9 cellular contexts compared by ENCODE assay signal in genomic region chr21:34128674-34129038, GRCh38. TPM values are rescaled to one million over a fixed set of nuclear protein-coding genes. Genes with fewer than 3 reads are reported as not detected.
A peak's percentile ranks its signal among the peaks of the same experiment; 100 is the strongest.
DNase-seq lines count a peak whose midpoint lies in the region; ATAC-seq and TF ChIP-seq lines count a peak whose summit lies in the region.
"Had no signal": no experiment of that assay in that cellular context is flagged by ENCODE, and none has a peak within 500 bp of the region (broad histone marks: within the 10 kb centered on the region; RNA-seq: fewer than 3 reads in every experiment).

No MANE protein-coding gene starts in this region.

- H3K18ac ChIP-seq in IMR-90 (ENCODE audit: low read depth, low read length): no peak overlapping the region

- H2AFZ ChIP-seq in IMR-90 (replicated peaks; ENCODE audit: low read length, poor library complexity) (peak overlapping the region; percentile 74), neural cell (ENCODE audit: low read depth, low read length) (no peak overlapping the region)

- H3K23ac ChIP-seq in IMR-90 (ENCODE audit: low read depth, low read length): peak overlapping the region; percentile 53; the same call in 1 of the 2 replicates

- intact Hi-C loops in A673 (cut with micrococcal nuclease; ENCODE audit: unreplicated experiment) (no loop called here), IMR-90 (cut with micrococcal nuclease) (loop anchor here (2.0 to 5.0 kb wide), 3 partner anchors 74 to 220 kb away; no protein-coding TSS in a partner anchor), dorsolateral prefrontal cortex (cut with DNase I) (loop anchor here in 1 of 2 donors (5.0 kb wide), 2 partner anchors 56 to 74 kb away; partner anchors contain the start of genes MRPS6 and SLC5A3)

- H3K27ac ChIP-seq in A673 (ENCODE audit: low read depth, low read length, poor library complexity, severe bottlenecking): peak overlapping the region; percentile 80
- H3K27ac ChIP-seq in IMR-90 (ENCODE audit: insufficient read depth, low read length): peak overlapping the region; percentile 90; the same call in 1 of the 2 replicates
- H3K27ac ChIP-seq in dorsolateral prefrontal cortex: peak overlapping the region in 58 of 59 donors; percentile 21 to 98 (median 90)
- peak overlapping the region; percentile 74 for H3K27ac ChIP-seq in neural cell (ENCODE audit: low read length)
- H3K27ac ChIP-seq: right lobe of liver had no signal

- H3K4ac ChIP-seq in IMR-90 (ENCODE audit: low read depth, low read length): peak overlapping the region; percentile 47

- no peak overlapping the region for H2BK15ac ChIP-seq in IMR-90 (ENCODE audit: low read depth, low read length)

- BruUV-seq in A673 (replicated peaks; lab: Mats Ljungman, UMichigan) (no TSS peak), IMR-90 (replicated peaks; lab: Mats Ljungman, UMichigan) (no TSS peak)

- ATAC-seq in IMR-90 (ENCODE audit: low read depth) (no peak), GM18511 (IDR thresholded peaks at IDR 0.05; ENCODE audit: unreplicated experiment) (no peak)

- H4K20me1 ChIP-seq in IMR-90 (ENCODE audit: insufficient read depth, low read length) (no peaks in the 10 kb centered on the region; the same call in 1 of the 2 replicates), neural cell (ENCODE audit: insufficient read depth) (no peaks in the 10 kb centered on the region)

- H3K27me3 ChIP-seq in A673 (replicated peaks; ENCODE audit: insufficient read depth, low read depth, low read length, poor library complexity) (no peaks in the 10 kb centered on the region), IMR-90 (ENCODE audit: control insufficient read depth, insufficient read depth, low read length) (no peaks in the 10 kb centered on the region), dorsolateral prefrontal cortex (peaks cover 0 to 5% (median 0%) of the 10 kb centered on the region in 45 donors), neural cell (ENCODE audit: insufficient read depth, low read depth, low read length) (no peaks in the 10 kb centered on the region)
- H3K27me3 ChIP-seq: right lobe of liver had no signal

- POLR2A ChIA-PET in A673 (lab: Charles Lee; ENCODE audit: low non-redundant PET): no interaction called here
- POLR2A ChIA-PET in IMR-90 (lab: Charles Lee; ENCODE audit: unreplicated experiment): no interaction called here

- H3K9me1 ChIP-seq in IMR-90 (ENCODE audit: insufficient read depth, low read length): peaks cover 36% of the 10 kb centered on the region

- in situ Hi-C loops in IMR-90 (cut with MboI; ENCODE audit: low sequenced_read_pairs) (no loop called here), ACHN (cut with HindIII; ENCODE audit: low pct_ligation_motif_present, low pct_unique_long_range_greater_than_20kb, low sequenced_read_pairs) (no loop called here)

- no peaks in the 10 kb centered on the region for H3K9me2 ChIP-seq in neural cell (ENCODE audit: insufficient read depth, low read length)

- TF ChIP-seq EP300 in neural cell (conservative IDR thresholded peaks at IDR 0.05; ENCODE audit: poor library complexity, severe bottlenecking): no peak

- H4K8ac ChIP-seq in IMR-90 (ENCODE audit: low read depth in 2 of 2, low read length in 2 of 2): peak overlapping the region in 1 of 2 experiments; percentile 48; a peak in 1 of 4 replicates

- TF ChIP-seq RAD21 in IMR-90 (IDR thresholded peaks at IDR 0.05; ENCODE audit: low read length): no peak
- no peak for TF ChIP-seq RAD21 in neural cell (conservative IDR thresholded peaks at IDR 0.05)

- no peaks in the 10 kb centered on the region for H3K36me3 ChIP-seq in A673 (ENCODE audit: insufficient read depth, low read length, poor library complexity, severe bottlenecking)
- peaks cover 2% of the 10 kb centered on the region; the same call in 1 of the 2 replicates for H3K36me3 ChIP-seq in IMR-90 (ENCODE audit: control insufficient read depth, insufficient read depth, low read length)
- no peaks in the 10 kb centered on the region for H3K36me3 ChIP-seq in neural cell (ENCODE audit: insufficient read depth, low read length)

- TF ChIP-seq POLR2A in IMR-90 (IDR thresholded peaks at IDR 0.05; ENCODE audit: low read depth, low read length): no peak

- peak overlapping the region; percentile 25; the same call in 1 of the 2 replicates for H2AK5ac ChIP-seq in IMR-90 (ENCODE audit: low read depth, low read length)

- H3K56ac ChIP-seq in IMR-90 (ENCODE audit: extremely low read depth, insufficient read depth, low read length): no peak overlapping the region

- peaks cover 26% of the 10 kb centered on the region for H3K79me2 ChIP-seq in neural cell (replicated peaks; ENCODE audit: insufficient read depth, low read length)

- peak overlapping the region; percentile 36; the same call in 1 of the 2 replicates for H4K91ac ChIP-seq in IMR-90 (ENCODE audit: insufficient read depth, low read depth, low read length)

- peaks cover 30 to 77% of the 10 kb centered on the region in 2 experiments for H3K79me1 ChIP-seq in IMR-90 (ENCODE audit: low read depth in 1 of 2, low read length in 2 of 2)

- 0 out of 2 replicates have a peak overlapping the region, but pooled peaks have one; percentile 18 for H3K14ac ChIP-seq in IMR-90 (replicated peaks; ENCODE audit: low read depth, low read length)

- DNase-seq in A673 (ENCODE audit: low spot score) (no peak), IMR-90 (no peak), dorsolateral prefrontal cortex (no peak), ACHN (no peak), Kasumi-1 (lab: John Stamatoyannopoulos, UW) (no peak)
- no peak for DNase-seq in stimulated activated naive CD4-positive, alpha-beta T cell (lab: John Stamatoyannopoulos, UW)
- DNase-seq: right lobe of liver had no signal

- 0 out of 2 replicates have a peak overlapping the region, but pooled peaks have one; percentile 6 for H2BK120ac ChIP-seq in IMR-90 (ENCODE audit: low read depth, low read length)

- CTCF ChIA-PET in A673 (lab: Charles Lee): interaction anchor here (0.9 to 1.0 kb wide), 3 partner anchors 73 to 227 kb away, joined by 3 to 4 read pairs (median 3); no protein-coding TSS in a partner anchor
- CTCF ChIA-PET in IMR-90 (lab: Yijun Ruan, JAX): interaction anchor here (0.5 to 1.5 kb wide), 6 partner anchors 12 to 223 kb away, joined by 3 to 4 read pairs (median 4); no protein-coding TSS in a partner anchor

- H2BK20ac ChIP-seq in IMR-90 (ENCODE audit: low read depth, low read length): no peak overlapping the region; the same call in 1 of the 2 replicates

- no peaks in the 10 kb centered on the region for H3F3A ChIP-seq in neural cell (ENCODE audit: insufficient read depth, low read length, poor library complexity, severe bottlenecking)

- H3K9ac ChIP-seq in IMR-90 (ENCODE audit: low read depth, low read length) (no peak overlapping the region), neural cell (ENCODE audit: low read length) (peak overlapping the region; percentile 49)

- H3K9me3 ChIP-seq in A673 (ENCODE audit: low read depth, low read length, poor library complexity, severe bottlenecking) (no peaks in the 10 kb centered on the region), IMR-90 (ENCODE audit: control insufficient read depth, insufficient read depth, low read length) (no peaks in the 10 kb centered on the region), neural cell (ENCODE audit: low read length) (peaks cover 4% of the 10 kb centered on the region)
- H3K9me3 ChIP-seq: right lobe of liver had no signal

- H3K4me2 ChIP-seq in IMR-90 (ENCODE audit: low read depth, low read length) (peak overlapping the region; percentile 86), neural cell (ENCODE audit: low read length) (no peak overlapping the region)

- dilution Hi-C loops in IMR-90 (cut with HindIII; ENCODE audit: low sequenced_read_pairs, unreplicated experiment): no loop called here

- H3K4me3 ChIP-seq in A673 (ENCODE audit: low read depth, low read length, poor library complexity, severe bottlenecking): no peak overlapping the region
- no peak overlapping the region for H3K4me3 ChIP-seq in IMR-90 (ENCODE audit: insufficient read depth, low read depth, low read length)
- H3K4me3 ChIP-seq in dorsolateral prefrontal cortex: peak overlapping the region in 10 of 59 donors; percentile 4 to 43 (median 28)
- no peak overlapping the region for H3K4me3 ChIP-seq in neural cell (ENCODE audit: low read length)
- H3K4me3 ChIP-seq: right lobe of liver had no signal

- peaks cover 36% of the 10 kb centered on the region for H3K4me1 ChIP-seq in A673 (ENCODE audit: insufficient read depth, low read length, poor library complexity, severe bottlenecking)
- H3K4me1 ChIP-seq in IMR-90 (ENCODE audit: control insufficient read depth, insufficient read depth, low read length): peaks cover 30% of the 10 kb centered on the region

- peak overlapping the region; percentile 15 for H2AK9ac ChIP-seq in IMR-90 (replicated peaks; ENCODE audit: low read depth, low read length, poor library complexity)

- H4K5ac ChIP-seq in IMR-90 (ENCODE audit: low read depth, low read length): no peak overlapping the region

- peak overlapping the region; percentile 96 for H2BK5ac ChIP-seq in IMR-90 (ENCODE audit: low read depth, low read length, poor library complexity, severe bottlenecking)

- 0% methylated on average over 1 of the region's 3 CpGs; no CpG with 5 or more reads in 1 of the 2 experiments for WGBS in IMR-90 (ENCODE audit: extremely low coverage in 2 of 2, insufficient read length in 1 of 2), 2 experiments

- TF ChIP-seq CTCF in A673 (conservative IDR thresholded peaks at IDR 0.05; ENCODE audit: low read depth, low read length): no peak
- no peak for TF ChIP-seq CTCF in IMR-90 (conservative IDR thresholded peaks at IDR 0.05; ENCODE audit: low read depth, low read length)
- no peak for TF ChIP-seq CTCF in dorsolateral prefrontal cortex (IDR thresholded peaks at IDR 0.05 in 54 of 56, conservative IDR thresholded peaks at IDR 0.05 in 2 of 56; ENCODE audit: low read depth in 1 of 56, partially characterized antibody in 56 of 56)
- TF ChIP-seq CTCF in neural cell (IDR thresholded peaks at IDR 0.05; ENCODE audit: poor library complexity, severe bottlenecking): no peak

TF ChIP-seq in IMR-90, 13 proteins besides CTCF, POLR2A, EP300 and RAD21 (continues in another document):
- TF ChIP-seq FOS (IDR thresholded peaks at IDR 0.05; ENCODE audit: low read depth, low read length): no peak

RNA-seq across cellular contexts. Expression of gene MRPS6, which starts 55.3 kb away (rescaled TPM):
- total RNA-seq in A673 (2021): 99.7 and 115 TPM in 2 replicates
- total RNA-seq in IMR-90 (2012; rRNA removed): 7.5 and 11.9 TPM in 2 replicates
- polyA plus RNA-seq in IMR-90 (2012; rRNA removed): 32.8 and 35.1 TPM in 2 replicates
- 8.6 and 18.6 TPM in 2 replicates for polyA plus RNA-seq in IMR-90 (2012; cell fraction: cytosol; rRNA removed)
- polyA plus RNA-seq in IMR-90 (2012; cell fraction: nucleus; rRNA removed; ENCODE audit: low replicate concordance): 8.7 and 26.5 TPM in 2 replicates
- 100 to 1,000 TPM in 5 of 120 experiments, 10 to 100 TPM in 115; 22.1 to 132 (median 50.4) TPM for total RNA-seq in dorsolateral prefrontal cortex
- 69.1 and 70.1 TPM in 2 replicates for polyA plus RNA-seq in neural cell
- 21.4 and 25.8 TPM in 2 replicates for polyA minus RNA-seq in neural cell

RNA-seq across cellular contexts. Expression of gene SLC5A3, which starts 55.3 kb away (rescaled TPM):
- 18.4 and 20.5 TPM in 2 replicates for total RNA-seq in A673 (2021)
- total RNA-seq in IMR-90 (2012; rRNA removed): 9.9 and 15.6 TPM in 2 replicates
- polyA plus RNA-seq in IMR-90 (2012; rRNA removed): 1.3 and 1.8 TPM in 2 replicates
- polyA plus RNA-seq in IMR-90 (2012; cell fraction: cytosol; rRNA removed): 0.29 and 0.30 TPM in 2 replicates
- polyA plus RNA-seq in IMR-90 (2012; cell fraction: nucleus; rRNA removed; ENCODE audit: low replicate concordance): 0.49 and 3.2 TPM in 2 replicates
- total RNA-seq in dorsolateral prefrontal cortex: 100 to 1,000 TPM in 1 of 120 experiments, 10 to 100 TPM in 119; 11.1 to 102 (median 27.3) TPM
- polyA plus RNA-seq in neural cell: 17.0 and 18.2 TPM in 2 replicates
- 71.6 and 87.2 TPM in 2 replicates for polyA minus RNA-seq in neural cell
